ENCODE assay signal across 21 cellular contexts in the genomic region with DNA sequence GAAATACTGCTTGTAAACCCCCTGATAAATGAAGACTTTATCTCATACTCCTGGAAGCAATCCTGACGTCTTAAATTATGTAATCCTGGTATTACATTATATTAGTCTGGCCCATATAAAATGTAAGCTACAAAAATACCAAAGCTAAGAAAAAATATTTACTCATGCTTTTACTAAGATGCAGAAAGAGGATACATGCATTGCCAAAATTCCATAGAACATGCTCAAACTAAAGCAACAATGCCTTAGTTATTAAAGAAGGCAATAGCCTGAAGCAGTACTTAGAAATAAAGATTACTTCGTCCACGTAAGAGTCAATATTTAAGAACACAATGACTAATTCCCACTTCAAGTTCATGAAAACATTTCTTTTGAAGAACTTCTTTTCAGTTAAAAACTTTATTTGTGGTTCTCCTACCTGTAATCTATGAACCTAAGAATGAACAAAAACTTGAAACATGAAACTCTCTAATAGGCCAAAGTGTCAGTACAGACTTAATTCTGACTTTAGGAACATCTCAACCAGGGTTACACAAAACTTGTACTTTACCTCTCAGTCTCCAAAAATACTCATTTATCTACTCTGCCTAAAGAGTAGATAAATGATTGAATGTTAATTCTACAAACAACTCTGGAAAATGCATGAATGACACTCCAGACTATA.
A peak's percentile ranks its signal among the peaks of the same experiment; 100 is the strongest.
DNase-seq lines count a peak whose midpoint lies in the region; ATAC-seq and TF ChIP-seq lines count a peak whose summit lies in the region.
"Had no signal": no experiment of that assay in that cellular context is flagged by ENCODE, and none has a peak within 500 bp of the region (broad histone marks: within the 10 kb centered on the region; RNA-seq: fewer than 3 reads in every experiment).

No MANE protein-coding gene starts in this region.

- no peak overlapping the region for H3K27ac ChIP-seq in upper lobe of right lung
- H3K27ac ChIP-seq: coronary artery had no signal

- ATAC-seq in activated CD4-positive, alpha-beta T cell treated with anti-CD3 and anti-CD28 coated beads for 36 hours: peak; percentile 86
- peak; percentile 55 for ATAC-seq in upper lobe of right lung
- ATAC-seq in HG03039 (IDR thresholded peaks at IDR 0.05; ENCODE audit: unreplicated experiment): no peak
- ATAC-seq: heart left ventricle, T-helper 17 cell had no signal

- no peak overlapping the region for H3K4me3 Mint-ChIP-seq in activated CD4-positive, alpha-beta T cell treated with anti-CD3 and anti-CD28 coated beads for 36 hours
- H3K4me3 Mint-ChIP-seq in mesothelial cell of epicardium: no peak overlapping the region
- H3K4me3 Mint-ChIP-seq: CD4-positive, alpha-beta T cell; T-helper 17 cell had no signal

- H3K27me3 ChIP-seq in upper lobe of right lung: no peaks in the 10 kb centered on the region
- H3K27me3 ChIP-seq: heart left ventricle, sigmoid colon had no signal

- in situ Hi-C loops in T47D (cut with HindIII; ENCODE audit: low pct_unique_long_range_greater_than_20kb, low sequenced_read_pairs): no loop called here

- H3K4me3 ChIP-seq in upper lobe of right lung: no peak overlapping the region
- H3K4me3 ChIP-seq: coronary artery, heart left ventricle, sigmoid colon had no signal

- H3K36me3 Mint-ChIP-seq in activated CD4-positive, alpha-beta T cell treated with anti-CD3 and anti-CD28 coated beads for 36 hours (ENCODE audit: low read depth): peaks cover 21% of the 10 kb centered on the region
- H3K36me3 Mint-ChIP-seq in mesothelial cell of epicardium: no peaks in the 10 kb centered on the region

- H3K36me3 ChIP-seq in upper lobe of right lung: no peaks in the 10 kb centered on the region
- H3K36me3 ChIP-seq: heart left ventricle, sigmoid colon had no signal

- H3K9me3 ChIP-seq in upper lobe of right lung: no peaks in the 10 kb centered on the region
- H3K9me3 ChIP-seq: heart left ventricle, sigmoid colon had no signal

- H3K4me1 ChIP-seq in upper lobe of right lung: peaks cover 12% of the 10 kb centered on the region

- H3K4me1 Mint-ChIP-seq in activated CD4-positive, alpha-beta T cell treated with anti-CD3 and anti-CD28 coated beads for 36 hours: peaks cover 2% of the 10 kb centered on the region
- H3K4me1 Mint-ChIP-seq in mesothelial cell of epicardium: peaks cover 77% of the 10 kb centered on the region

- no peak overlapping the region for H3K27ac Mint-ChIP-seq in activated CD4-positive, alpha-beta T cell treated with anti-CD3 and anti-CD28 coated beads for 36 hours
- H3K27ac Mint-ChIP-seq in mesothelial cell of epicardium: peak overlapping the region; percentile 89
- H3K27ac Mint-ChIP-seq: CD4-positive, alpha-beta T cell; T-helper 17 cell had no signal

- TF ChIP-seq CTCF in mesothelial cell of epicardium (IDR thresholded peaks at IDR 0.05; ENCODE audit: unreplicated experiment): no peak
- no peak for TF ChIP-seq CTCF in upper lobe of right lung (IDR thresholded peaks at IDR 0.05)

- no peaks in the 10 kb centered on the region for H3K9me3 Mint-ChIP-seq in activated CD4-positive, alpha-beta T cell treated with anti-CD3 and anti-CD28 coated beads for 36 hours (ENCODE audit: low read depth)
- H3K9me3 Mint-ChIP-seq in mesothelial cell of epicardium: no peaks in the 10 kb centered on the region
- H3K9me3 Mint-ChIP-seq: CD4-positive, alpha-beta T cell had no signal

- no peaks in the 10 kb centered on the region for H3K27me3 Mint-ChIP-seq in activated CD4-positive, alpha-beta T cell treated with anti-CD3 and anti-CD28 coated beads for 36 hours
- no peaks in the 10 kb centered on the region for H3K27me3 Mint-ChIP-seq in mesothelial cell of epicardium (ENCODE audit: low read depth)
- H3K27me3 Mint-ChIP-seq: CD4-positive, alpha-beta T cell; T-helper 17 cell had no signal

- CTCF ChIA-PET in activated CD4-positive, alpha-beta T cell treated with anti-CD3 and anti-CD28 coated beads for 36 hours (lab: Charles Lee): interaction anchor here (0.8 to 1.2 kb wide), 5 partner anchors 11 to 619 kb away, joined by 3 to 4 read pairs (median 3); no protein-coding TSS in a partner anchor

- POLR2A ChIA-PET in activated CD4-positive, alpha-beta T cell treated with anti-CD3 and anti-CD28 coated beads for 36 hours (lab: Charles Lee): no interaction called here

- no peak for DNase-seq in activated CD4-positive, alpha-beta T cell treated with anti-CD3 and anti-CD28 coated beads for 36 hours
- DNase-seq in activated CD4-positive, alpha-beta T cell treated with anti-CD3 and anti-CD28 coated beads, Interleukin-2, amount 50 U/mL, for 1 hour: no peak
- DNase-seq in T47D (ENCODE audit: low read depth in 1 of 2, low spot score in 1 of 2) (peak; percentile 12 to 84), mesothelial cell of epicardium (ENCODE audit: low spot score in 2 of 2, unreplicated experiment in 2 of 2) (no peak), upper lobe of right lung (no peak), GM03348 (ENCODE audit: low spot score) (no peak), NCI-H446 (lab: John Stamatoyannopoulos, UW) (no peak)
- DNase-seq: activated CD4-positive, CD25-positive, alpha-beta regulatory T cell; activated effector memory CD4-positive, alpha-beta T cell treated with anti-CD3 and anti-CD28 coated beads, Interleukin-2, amount 50 U/mL, for 16 hours; aorta; CD4-positive, alpha-beta T cell; heart left ventricle; mesendoderm; NCI-H345; NK-92 treated with Interleukin-12 subunit alpha and Interleukin-12 subunit beta, amount 100 ng/mL, for 24 hours; SHP77 treated with DMSO at 0.1 percent for 48 hours; sigmoid colon; stimulated activated CD4-positive, alpha-beta T cell treated with anti-CD3 and anti-CD28 coated beads, Interleukin-4, amount 100 ng/mL, for 1 hour; T-helper 17 cell had no signal

- intact Hi-C loops in activated CD4-positive, alpha-beta T cell treated with anti-CD3 and anti-CD28 coated beads for 36 hours (cut with DNase I, micrococcal nuclease): no loop called here
- intact Hi-C loops in upper lobe of right lung (cut with DNase I): no loop called here

Comparison
In these comparisons a context has a peak if more than half of its experiments do, and no peak if none do; other contexts are left out.
1. DNase-seq: peak in T47D (2 of 2); none in activated CD4-positive, alpha-beta T cell treated with anti-CD3 and anti-CD28 coated beads for 36 hours (single experiment), activated CD4-positive, alpha-beta T cell treated with anti-CD3 and anti-CD28 coated beads, Interleukin-2, amount 50 U/mL, for 1 hour (single experiment), mesothelial cell of epicardium (0 of 2), upper lobe of right lung (single experiment), GM03348 (single experiment) and NCI-H446 (0 of 2).